ENCODE assay signal across 7 cellular contexts in the genomic region with DNA sequence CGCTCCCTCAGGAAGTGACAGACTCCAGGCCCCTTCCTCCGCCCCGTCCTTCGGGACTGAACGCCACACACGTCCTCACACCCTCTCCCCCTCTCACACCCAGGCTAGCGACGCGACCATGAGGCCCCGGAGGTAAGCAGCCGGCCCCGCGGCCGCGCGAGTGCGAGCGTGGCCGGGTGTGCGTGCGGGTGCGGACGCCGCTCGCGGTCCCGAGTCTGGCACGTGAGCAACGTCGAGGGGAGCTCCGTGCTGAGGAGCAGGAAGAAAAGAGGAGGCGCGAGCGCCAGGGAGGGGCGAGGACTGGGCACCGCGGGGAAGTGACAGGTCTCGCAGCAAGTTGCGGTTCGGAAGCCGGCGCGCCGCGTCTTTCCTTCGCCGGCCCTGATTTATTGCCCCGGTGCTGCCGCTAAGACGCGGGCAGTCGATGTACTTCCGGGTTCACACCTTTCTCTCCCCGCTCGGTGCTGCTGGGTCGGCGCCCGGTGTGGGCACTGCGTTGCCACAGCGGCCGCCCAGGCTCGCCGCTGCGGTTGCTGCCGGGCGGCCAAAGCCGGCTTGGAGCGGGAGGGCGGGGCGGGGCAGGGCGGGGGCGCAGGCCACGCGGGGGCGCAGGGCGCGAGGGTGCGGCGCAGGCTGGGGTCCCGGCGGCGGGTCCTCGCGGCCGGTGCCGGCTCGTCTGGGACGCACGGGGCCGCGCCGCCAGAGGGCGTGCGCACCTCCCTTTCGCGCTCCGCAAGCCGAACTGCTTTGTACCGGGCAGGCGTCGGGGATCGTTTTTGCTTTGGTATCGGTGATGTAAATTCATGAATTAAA. TPM values are rescaled to one million over a fixed set of nuclear protein-coding genes. Genes with fewer than 3 reads are reported as not detected.
DNase-seq lines count a peak whose midpoint lies in the region; ATAC-seq and TF ChIP-seq lines count a peak whose summit lies in the region.

No MANE protein-coding gene starts in this region.

- H3K27ac ChIP-seq in vagina = no peak overlapping the region

- H3K27me3 ChIP-seq in vagina = peaks cover 3% of the 10 kb centered on the region

- intact Hi-C loops in vagina (cut with DNase I) = no loop called here

- peak overlapping the region; percentile 95 for H3K27ac Mint-ChIP-seq in neural crest cell (ENCODE audit: unreplicated experiment)

- no peaks in the 10 kb centered on the region for H3K36me3 ChIP-seq in vagina

- peak overlapping the region; percentile 22 for H3K4me3 ChIP-seq in fibroblast of mammary gland (ENCODE audit: control insufficient read depth, low read depth, low read length)
- peak overlapping the region; percentile 13 to 39 for H3K4me3 ChIP-seq in vagina

- H3K4me1 ChIP-seq in vagina = peaks cover 6% of the 10 kb centered on the region

- H3K4me1 Mint-ChIP-seq in neural crest cell = peaks cover 42% of the 10 kb centered on the region

- peaks cover 4% of the 10 kb centered on the region for H3K36me3 Mint-ChIP-seq in neural crest cell (ENCODE audit: low read depth)

- DNase-seq in activated CD8-positive, alpha-beta memory T cell treated with anti-CD3 and anti-CD28 coated beads, Interleukin-2, amount 50 U/mL, for 4 hours = peak; percentile 28
- DNase-seq in fibroblast of mammary gland (ENCODE audit: low read depth) (peak; percentile 26), neural crest cell (ENCODE audit: low read depth, low spot score) (peak; percentile 82), vagina (ENCODE audit: extremely low spot score in 2 of 2) (no peak), mesenteric fat pad (ENCODE audit: low spot score) (no peak)

- H3K27me3 Mint-ChIP-seq in neural crest cell (ENCODE audit: low read depth) = no peaks in the 10 kb centered on the region

- peaks cover 5% of the 10 kb centered on the region for H3K9me3 Mint-ChIP-seq in neural crest cell

- ATAC-seq in GM18505 (IDR thresholded peaks at IDR 0.05; ENCODE audit: unreplicated experiment) = peak; percentile 69
- peak; percentile 74 for ATAC-seq in HG03196 (IDR thresholded peaks at IDR 0.05; ENCODE audit: unreplicated experiment)

- no peak for TF ChIP-seq POLR2A in GM18505 (IDR thresholded peaks at IDR 0.05; ENCODE audit: borderline replicate concordance, extremely low read depth, insufficient read depth, insufficient read length)
- no peak for TF ChIP-seq POLR2A in vagina (IDR thresholded peaks at IDR 0.05)

- peak; percentile 35 for TF ChIP-seq CTCF in fibroblast of mammary gland (conservative IDR thresholded peaks at IDR 0.05; ENCODE audit: control insufficient read depth, insufficient read depth, low read depth, low read length)
- TF ChIP-seq CTCF in neural crest cell (conservative IDR thresholded peaks at IDR 0.05) = peak; percentile 85
- TF ChIP-seq CTCF in vagina (IDR thresholded peaks at IDR 0.05) = no peak

- peak overlapping the region; percentile 90 for H3K4me3 Mint-ChIP-seq in neural crest cell

- H3K9me3 ChIP-seq in vagina = no peaks in the 10 kb centered on the region

RNA-seq across cellular contexts. Expression of a gene that starts 15.8 kb away (rescaled TPM):
- total RNA-seq in neural crest cell (73.2 and 76.3 TPM in 2 replicates), vagina (not detected), mesenteric fat pad (not detected)

Comparison
In these comparisons a context has a peak if more than half of its experiments do, and no peak if none do; other contexts are left out.
1. DNase-seq: peak in activated CD8-positive, alpha-beta memory T cell treated with anti-CD3 and anti-CD28 coated beads, Interleukin-2, amount 50 U/mL, for 4 hours (single experiment), fibroblast of mammary gland (single experiment) and neural crest cell (single experiment); none in vagina (0 of 2) and mesenteric fat pad (single experiment).
2. CTCF ChIP-seq: peak in fibroblast of mammary gland (single experiment) and neural crest cell (single experiment); none in vagina (0 of 3).
3. RNA of a gene that starts 15.8 kb away (total RNA-seq): 73.2 to 76.3 TPM in neural crest cell; not detected in vagina (single experiment) and not detected in mesenteric fat pad (single experiment); every median in the first group is over 10 times any median in the second.